ENCODE assay signal across 8 cellular contexts in the genomic region with DNA sequence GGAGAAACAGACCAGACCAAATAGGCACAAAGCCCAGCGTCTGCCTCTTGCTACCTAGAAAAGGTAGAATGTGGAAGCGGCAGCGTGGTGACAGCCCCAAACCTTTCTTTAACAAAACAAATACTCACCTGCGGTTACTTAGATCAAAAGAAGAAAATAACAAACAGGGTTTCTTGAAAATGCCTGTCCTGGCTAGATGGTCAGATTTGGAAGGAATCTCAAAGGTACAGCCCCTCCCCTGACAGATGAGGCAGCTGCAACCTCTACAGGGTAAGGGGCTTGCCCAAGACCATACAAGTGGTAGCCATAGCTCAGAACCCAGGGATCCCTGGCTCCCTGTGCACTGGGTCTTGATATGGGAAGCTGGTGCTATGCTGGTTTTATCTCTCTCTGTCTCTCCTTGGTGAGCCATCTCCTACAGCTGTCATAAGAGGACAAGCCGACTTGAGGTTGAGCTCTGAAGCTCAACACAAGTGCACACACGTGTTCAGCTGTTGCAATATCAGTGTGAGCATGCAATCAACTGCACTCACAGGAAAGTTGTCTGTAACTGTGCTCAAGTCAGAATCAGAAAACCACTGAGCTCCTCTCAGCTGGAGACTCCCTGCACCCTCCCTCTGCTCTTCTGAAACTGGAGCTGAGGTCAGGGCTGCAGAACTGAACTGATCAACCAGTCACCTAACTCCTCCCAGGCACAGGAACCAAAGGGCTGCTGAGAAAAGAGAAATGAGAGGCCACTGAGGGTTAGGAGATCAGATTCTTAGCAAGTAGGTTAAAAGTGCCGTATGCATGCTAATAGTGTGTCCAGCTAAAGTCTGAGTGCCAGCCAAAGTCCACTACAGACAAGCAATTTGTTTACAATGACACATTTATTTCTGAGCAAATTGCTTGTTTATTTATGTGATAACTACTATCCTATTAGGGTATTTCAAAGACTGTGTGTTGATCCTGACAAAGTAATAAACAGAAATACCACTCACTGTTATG. TPM values are rescaled to one million over a fixed set of nuclear protein-coding genes. Genes with fewer than 3 reads are reported as not detected.
DNase-seq lines count a peak whose midpoint lies in the region; ATAC-seq and TF ChIP-seq lines count a peak whose summit lies in the region.

No MANE protein-coding gene starts in this region.

- H3K27ac ChIP-seq in PC-9, result peak overlapping the region; percentile 36

- H3K27me3 ChIP-seq in PC-9 (ENCODE audit: insufficient read depth, low read depth), result no peaks in the 10 kb centered on the region

- peak; percentile 80 for DNase-seq in activated CD4-positive, alpha-beta T cell treated with anti-CD3 and anti-CD28 coated beads for 48 hours
- no peak for DNase-seq in activated CD4-positive, alpha-beta T cell treated with anti-CD3 and anti-CD28 coated beads, Interleukin-2, amount 50 U/mL, for 4 hours
- DNase-seq in PC-9, result peak in 1 of 2 experiments; percentile 56
- DNase-seq in effector memory CD8-positive, alpha-beta T cell, result no peak
- DNase-seq in stimulated activated naive B cell treated with anti-CD40 and anti-IgM and Interleukin-4, amounts not matched to agents 10 μg/mL and 1 μg/mL and 100 μg/mL, for 72 hours, result peak; percentile 80
- no peak for DNase-seq in NCI-H187 (lab: John Stamatoyannopoulos, UW)
- no peak for DNase-seq in LoVo (ENCODE audit: low spot score)

- POLR2A ChIA-PET in PC-9 (lab: Charles Lee; ENCODE audit: unreplicated experiment), result interaction anchor here (0.5 to 0.6 kb wide), 2 partner anchors 137 to 224 kb away, joined by 4 read pairs; no protein-coding TSS in a partner anchor

- peaks cover 14% of the 10 kb centered on the region in 2 donors for H3K4me1 Mint-ChIP-seq in effector memory CD8-positive, alpha-beta T cell (ENCODE audit: low read depth in 2 of 2)
- peaks cover 25 to 50% of the 10 kb centered on the region in 2 donors for H3K4me1 Mint-ChIP-seq in stimulated activated naive B cell treated with anti-CD40 and anti-IgM and Interleukin-4, amounts not matched to agents 10 μg/mL and 1 μg/mL and 100 μg/mL, for 72 hours

- peak overlapping the region; percentile 41 for H2AFZ ChIP-seq in PC-9

- H3K79me2 ChIP-seq in PC-9 (ENCODE audit: low read depth), result no peaks in the 10 kb centered on the region

- H3K4me2 ChIP-seq in PC-9, result peak overlapping the region; percentile 68

- peaks cover 36% of the 10 kb centered on the region for H3K4me1 ChIP-seq in PC-9 (replicated peaks; ENCODE audit: insufficient read depth)

- no peaks in the 10 kb centered on the region for H3K9me3 ChIP-seq in PC-9 (ENCODE audit: insufficient read depth, low read depth)

- H3F3A ChIP-seq in PC-9 (ENCODE audit: insufficient read depth, low read depth), result peaks cover 21% of the 10 kb centered on the region

- no peaks in the 10 kb centered on the region for H3K9me2 ChIP-seq in PC-9 (ENCODE audit: insufficient read depth)

- H3K4me3 Mint-ChIP-seq in effector memory CD8-positive, alpha-beta T cell, result peak overlapping the region; percentile 53 to 67
- peak overlapping the region; percentile 55 to 58 for H3K4me3 Mint-ChIP-seq in stimulated activated naive B cell treated with anti-CD40 and anti-IgM and Interleukin-4, amounts not matched to agents 10 μg/mL and 1 μg/mL and 100 μg/mL, for 72 hours

- no TSS peak for BruUV-seq in PC-9 (replicated peaks; lab: Mats Ljungman, UMichigan)

- intact Hi-C loops in PC-9 (cut with micrococcal nuclease; ENCODE audit: unreplicated experiment), result no loop called here

- H4K20me1 ChIP-seq in PC-9 (ENCODE audit: insufficient read depth), result no peaks in the 10 kb centered on the region

- no peaks in the 10 kb centered on the region for H3K27me3 Mint-ChIP-seq in effector memory CD8-positive, alpha-beta T cell
- H3K27me3 Mint-ChIP-seq in stimulated activated naive B cell treated with anti-CD40 and anti-IgM and Interleukin-4, amounts not matched to agents 10 μg/mL and 1 μg/mL and 100 μg/mL, for 72 hours, result peaks cover 20 to 21% of the 10 kb centered on the region in 2 donors

- ATAC-seq in HG02943 (IDR thresholded peaks at IDR 0.05; ENCODE audit: low read depth, unreplicated experiment), result peak; percentile 90
- ATAC-seq in effector memory CD8-positive, alpha-beta T cell (replicated peaks), result peak; percentile 86
- peak; percentile 100 for ATAC-seq in stimulated activated naive B cell treated with anti-CD40 and anti-IgM and Interleukin-4, amounts not matched to agents 10 μg/mL and 1 μg/mL and 100 μg/mL, for 72 hours (replicated peaks)

- H3K27ac Mint-ChIP-seq in effector memory CD8-positive, alpha-beta T cell, result peak overlapping the region in 1 of 2 donors; percentile 83
- H3K27ac Mint-ChIP-seq in stimulated activated naive B cell treated with anti-CD40 and anti-IgM and Interleukin-4, amounts not matched to agents 10 μg/mL and 1 μg/mL and 100 μg/mL, for 72 hours, result peak overlapping the region; percentile 75

- no peaks in the 10 kb centered on the region for H3K9me3 Mint-ChIP-seq in effector memory CD8-positive, alpha-beta T cell
- no peaks in the 10 kb centered on the region for H3K9me3 Mint-ChIP-seq in stimulated activated naive B cell treated with anti-CD40 and anti-IgM and Interleukin-4, amounts not matched to agents 10 μg/mL and 1 μg/mL and 100 μg/mL, for 72 hours

- H3K36me3 Mint-ChIP-seq in effector memory CD8-positive, alpha-beta T cell (ENCODE audit: insufficient read depth), result peaks cover 14% of the 10 kb centered on the region
- no peaks in the 10 kb centered on the region for H3K36me3 Mint-ChIP-seq in stimulated activated naive B cell treated with anti-CD40 and anti-IgM and Interleukin-4, amounts not matched to agents 10 μg/mL and 1 μg/mL and 100 μg/mL, for 72 hours

- CTCF ChIA-PET in PC-9 (lab: Charles Lee), result interaction anchor here (0.6 to 0.7 kb wide), 3 partner anchors 14 to 120 kb away, joined by 3 to 5 read pairs (median 5); no protein-coding TSS in a partner anchor

- H3K4me3 ChIP-seq in PC-9, result no peak overlapping the region

- TF ChIP-seq CTCF in PC-9 (conservative IDR thresholded peaks at IDR 0.05), result no peak

- no peaks in the 10 kb centered on the region for H3K36me3 ChIP-seq in PC-9 (ENCODE audit: low read depth)

RNA-seq across cellular contexts. Expression of a gene that starts 6.1 kb away (rescaled TPM):
- 5.7 and 7.2 TPM in 2 replicates for total RNA-seq in PC-9 (2021)

RNA-seq across cellular contexts. Expression of a gene that starts 18.8 kb away (rescaled TPM):
- 110 and 134 TPM in 2 replicates for total RNA-seq in PC-9 (2021)

Comparison
In these comparisons a context has a peak if more than half of its experiments do, and no peak if none do; other contexts are left out.
1. DNase-seq: peak in activated CD4-positive, alpha-beta T cell treated with anti-CD3 and anti-CD28 coated beads for 48 hours (single experiment) and stimulated activated naive B cell treated with anti-CD40 and anti-IgM and Interleukin-4, amounts not matched to agents 10 μg/mL and 1 μg/mL and 100 μg/mL, for 72 hours (single experiment); none in activated CD4-positive, alpha-beta T cell treated with anti-CD3 and anti-CD28 coated beads, Interleukin-2, amount 50 U/mL, for 4 hours (0 of 2), effector memory CD8-positive, alpha-beta T cell (0 of 3), NCI-H187 (0 of 2) and LoVo (single experiment).
2. Peak in every context shown above with its lines, with median percentiles within 50 percentile points of each other: ATAC-seq.